Comparison of ENCODE assay signal across 10 cellular contexts in genomic region chr12:48286665-48287064, GRCh38.
A peak's percentile ranks its signal among the peaks of the same experiment; 100 is the strongest.
DNase-seq lines count a peak whose midpoint lies in the region; ATAC-seq and TF ChIP-seq lines count a peak whose summit lies in the region.
"Had no signal": no experiment of that assay in that cellular context is flagged by ENCODE, and none has a peak within 500 bp of the region (broad histone marks: within the 10 kb centered on the region; RNA-seq: fewer than 3 reads in every experiment).

No MANE protein-coding gene starts in this region.

- TF ChIP-seq CTCF in BJ (IDR thresholded peaks at IDR 0.05; ENCODE audit: insufficient read depth, low read depth, low read length) (peak; percentile 42), GM23338 (conservative IDR thresholded peaks at IDR 0.05; ENCODE audit: low read depth in 2 of 2) (peak; percentile 74 to 80), kidney epithelial cell (IDR thresholded peaks at IDR 0.05; ENCODE audit: insufficient read depth, low read length, poor library complexity, severe bottlenecking) (peak; percentile 28)
- peak; percentile 51 for TF ChIP-seq CTCF in activated CD8-positive, alpha-beta T cell treated with anti-CD3 and anti-CD28 coated beads for 36 hours (IDR thresholded peaks at IDR 0.05)

- H3K4me1 Mint-ChIP-seq in GM23338 = peaks cover 7% of the 10 kb centered on the region
- peaks cover 12% of the 10 kb centered on the region for H3K4me1 Mint-ChIP-seq in activated CD8-positive, alpha-beta T cell treated with anti-CD3 and anti-CD28 coated beads for 36 hours (ENCODE audit: low read depth)

- H3K4me3 ChIP-seq in BJ (ENCODE audit: low read depth, low read length) (no peak overlapping the region), GM23338 (no peak overlapping the region), kidney epithelial cell (ENCODE audit: low read depth, low read length) (no peak overlapping the region)
- H3K4me3 ChIP-seq: esophagus squamous epithelium, skin epidermis had no signal

- no peaks in the 10 kb centered on the region for H3K36me3 Mint-ChIP-seq in GM23338 (ENCODE audit: low read depth)
- H3K36me3 Mint-ChIP-seq in activated CD8-positive, alpha-beta T cell treated with anti-CD3 and anti-CD28 coated beads for 36 hours (ENCODE audit: low read depth) = no peaks in the 10 kb centered on the region

- ATAC-seq in GM23338 = peak; percentile 97
- peak; percentile 35 for ATAC-seq in activated CD8-positive, alpha-beta T cell treated with anti-CD3 and anti-CD28 coated beads for 36 hours
- no peak for ATAC-seq in HG02938 (IDR thresholded peaks at IDR 0.05; ENCODE audit: unreplicated experiment)

- H3F3A ChIP-seq in GM23338 (replicated peaks; ENCODE audit: low read depth) = no peaks in the 10 kb centered on the region

- intact Hi-C loops in activated CD8-positive, alpha-beta T cell treated with anti-CD3 and anti-CD28 coated beads for 36 hours (cut with micrococcal nuclease) = no loop called here

- DNase-seq in BJ (ENCODE audit: low read depth) (no peak), GM23338 (ENCODE audit: low spot score) (peak; percentile 72), kidney epithelial cell (ENCODE audit: low read depth) (no peak), GDM1 (lab: John Stamatoyannopoulos, UW) (no peak), NCI-H2227 (lab: John Stamatoyannopoulos, UW; ENCODE audit: unreplicated experiment) (no peak), NCI-H2196 treated with DMSO at 0.1 percent for 48 hours (lab: John Stamatoyannopoulos, UW; ENCODE audit: unreplicated experiment) (no peak)
- peak; percentile 24 for DNase-seq in activated CD8-positive, alpha-beta T cell treated with anti-CD3 and anti-CD28 coated beads for 36 hours
- DNase-seq: esophagus squamous epithelium had no signal

- H3K27ac ChIP-seq in GM23338 (ENCODE audit: low read depth) = no peak overlapping the region
- H3K27ac ChIP-seq: esophagus squamous epithelium, skin epidermis had no signal

- H3K79me2 ChIP-seq in GM23338 (replicated peaks; ENCODE audit: insufficient read depth) = no peaks in the 10 kb centered on the region

- no peak overlapping the region for H3K27ac Mint-ChIP-seq in GM23338
- peak overlapping the region; percentile 79 for H3K27ac Mint-ChIP-seq in activated CD8-positive, alpha-beta T cell treated with anti-CD3 and anti-CD28 coated beads for 36 hours

- H4K20me1 ChIP-seq in GM23338 (replicated peaks; ENCODE audit: insufficient read depth) = no peaks in the 10 kb centered on the region

- no peak overlapping the region for H2AFZ ChIP-seq in GM23338

- no peak overlapping the region for H3K4me2 ChIP-seq in GM23338

- H3K27me3 ChIP-seq in BJ (ENCODE audit: control insufficient read depth, insufficient read depth, low read length) (no peaks in the 10 kb centered on the region), GM23338 (ENCODE audit: insufficient read depth) (peaks cover 38% of the 10 kb centered on the region), kidney epithelial cell (ENCODE audit: control insufficient read depth, insufficient read depth, low read length) (no peaks in the 10 kb centered on the region)
- H3K27me3 ChIP-seq: esophagus squamous epithelium had no signal

- H3K9me3 Mint-ChIP-seq in GM23338 = no peaks in the 10 kb centered on the region; the same call in 2 of the 3 replicates
- H3K9me3 Mint-ChIP-seq in activated CD8-positive, alpha-beta T cell treated with anti-CD3 and anti-CD28 coated beads for 36 hours = peaks cover 2% of the 10 kb centered on the region

- H3K27me3 Mint-ChIP-seq in GM23338 (ENCODE audit: insufficient read depth, low read depth, poor library complexity) = peaks cover 19% of the 10 kb centered on the region
- H3K27me3 Mint-ChIP-seq in activated CD8-positive, alpha-beta T cell treated with anti-CD3 and anti-CD28 coated beads for 36 hours = peaks cover 2% of the 10 kb centered on the region

- POLR2A ChIA-PET in BJ (lab: Charles Lee) = interaction anchor here (0.6 kb wide), 1 partner anchor 1172 kb away, joined by 3 read pairs; no protein-coding TSS in a partner anchor
- POLR2A ChIA-PET in activated CD8-positive, alpha-beta T cell treated with anti-CD3 and anti-CD28 coated beads for 36 hours (lab: Charles Lee) = no interaction called here

- CTCF ChIA-PET in BJ (lab: Yijun Ruan, JAX) = interaction anchor here (1.1 to 1.7 kb wide), 3 partner anchors 17 to 332 kb away, joined by 3 to 5 read pairs (median 3); no protein-coding TSS in a partner anchor
- CTCF ChIA-PET in activated CD8-positive, alpha-beta T cell treated with anti-CD3 and anti-CD28 coated beads for 36 hours (lab: Charles Lee) = interaction anchor here (0.7 to 1.3 kb wide), 13 partner anchors 11 to 331 kb away, joined by 3 to 5 read pairs (median 3); no protein-coding TSS in a partner anchor

- H3K4me3 Mint-ChIP-seq in GM23338 = no peak overlapping the region
- no peak overlapping the region for H3K4me3 Mint-ChIP-seq in activated CD8-positive, alpha-beta T cell treated with anti-CD3 and anti-CD28 coated beads for 36 hours

- no peaks in the 10 kb centered on the region for H3K9me2 ChIP-seq in GM23338 (ENCODE audit: insufficient read depth)

- no peaks in the 10 kb centered on the region for H3K4me1 ChIP-seq in GM23338 (ENCODE audit: insufficient read depth)

- H3K36me3 ChIP-seq in BJ (ENCODE audit: control insufficient read depth, insufficient read depth, low read length) = no peaks in the 10 kb centered on the region
- H3K36me3 ChIP-seq in GM23338 (ENCODE audit: insufficient read depth) = no peaks in the 10 kb centered on the region
- H3K36me3 ChIP-seq in kidney epithelial cell (ENCODE audit: control insufficient read depth, insufficient read depth, low read length) = no peaks in the 10 kb centered on the region
- H3K36me3 ChIP-seq: esophagus squamous epithelium had no signal

TF ChIP-seq in GM23338, 12 proteins besides CTCF, POLR2A, EP300 and RAD21:
- TF ChIP-seq NANOG (IDR thresholded peaks at IDR 0.05; ENCODE audit: borderline replicate concordance) = no peak
- TF ChIP-seq ETS1 (IDR thresholded peaks at IDR 0.05) = no peak
- no peak for TF ChIP-seq REST (IDR thresholded peaks at IDR 0.05; ENCODE audit: unreplicated experiment)
- no peak for TF ChIP-seq CREB1 (CRISPR knock-in tag; IDR thresholded peaks at IDR 0.05; ENCODE audit: low read depth)

Comparison
In these comparisons a context has a peak if more than half of its experiments do, and no peak if none do; other contexts are left out.
1. DNase-seq: peak in GM23338 (single experiment) and activated CD8-positive, alpha-beta T cell treated with anti-CD3 and anti-CD28 coated beads for 36 hours (single experiment); none in BJ (single experiment), kidney epithelial cell (single experiment), GDM1 (single experiment), NCI-H2227 (single experiment) and NCI-H2196 treated with DMSO at 0.1 percent for 48 hours (single experiment).
2. Peak in every context shown above with its lines, with median percentiles within 50 percentile points of each other: CTCF ChIP-seq.